Comparison of ENCODE assay signal across 1 cellular context in genomic region chr6:118706702-118707101, GRCh38.
TF ChIP-seq lines count a peak whose summit lies in the region.

No MANE protein-coding gene starts in this region.

TF ChIP-seq in IMR-90, 13 proteins besides CTCF, POLR2A, EP300 and RAD21:
- TF ChIP-seq SMC3 (IDR thresholded peaks at IDR 0.05; ENCODE audit: low read depth, low read length), result no peak
- TF ChIP-seq FOS (IDR thresholded peaks at IDR 0.05; ENCODE audit: low read depth, low read length), result no peak
- no peak for TF ChIP-seq MAFK (IDR thresholded peaks at IDR 0.05; ENCODE audit: low read depth, low read length)
- TF ChIP-seq MXI1 (IDR thresholded peaks at IDR 0.05; ENCODE audit: borderline replicate concordance, low read depth, low read length), result no peak
- TF ChIP-seq CHD1 (IDR thresholded peaks at IDR 0.05; ENCODE audit: low read depth, low read length), result no peak
- TF ChIP-seq CEBPB (IDR thresholded peaks at IDR 0.05; ENCODE audit: low read depth, low read length), result no peak
- TF ChIP-seq RFX5 (IDR thresholded peaks at IDR 0.05; ENCODE audit: low read depth, low read length), result no peak
